In the genomic region with DNA sequence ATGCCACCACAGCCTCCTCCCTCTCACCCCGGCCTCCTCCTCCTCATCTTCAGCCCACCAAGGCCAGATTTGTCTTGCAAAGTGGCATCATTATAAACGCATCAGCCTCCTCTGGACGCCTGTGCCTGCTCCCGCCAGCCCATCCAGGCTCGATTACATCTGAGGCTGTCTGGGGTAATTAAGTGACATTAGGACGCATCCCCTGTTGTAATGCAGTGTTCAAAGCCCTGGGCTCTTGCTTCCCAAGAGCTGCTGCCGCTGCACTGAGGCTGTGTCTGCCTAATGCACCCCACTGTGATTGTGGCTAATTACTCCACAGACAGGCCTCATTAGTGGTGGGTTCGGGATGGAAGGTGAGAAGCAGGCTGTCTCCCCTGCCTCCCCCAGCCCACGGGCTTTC, we compare ENCODE assay signal across 35 cellular contexts.
"Had no signal": no experiment of that assay in that cellular context is flagged by ENCODE, and none has a peak within 500 bp of the region (broad histone marks: within the 10 kb centered on the region; RNA-seq: fewer than 3 reads in every experiment).

No MANE protein-coding gene starts in this region.

- H3K27ac Mint-ChIP-seq: activated CD4-positive, alpha-beta memory T cell treated with anti-CD3 and anti-CD28 coated beads for 36 hours; activated naive CD4-positive, alpha-beta T cell treated with anti-CD3 and anti-CD28 coated beads for 36 hours; activated naive CD8-positive, alpha-beta T cell treated with anti-CD3 and anti-CD28 coated beads for 36 hours; activated T-helper 1 cell treated with anti-CD3 and anti-CD28 coated beads, Interleukin-12 subunit alpha, Interleukin-12 subunit beta, Interleukin-2, Interleukin-4 antibody, amounts not matched to agents 30 ng/mL and 10 ng/mL and 1 ng/mL, durations not matched to agents 14 hours and 24 hours and 36 hours; nephron; stimulated activated naive B cell treated with anti-CD40 and anti-IgM and Interleukin-4, amounts not matched to agents 10 μg/mL and 1 μg/mL and 100 μg/mL, for 72 hours had no signal

- H3K4me3 ChIP-seq: adrenal gland, ascending aorta, cardiac muscle cell, coronary artery, dorsolateral prefrontal cortex, pancreas, psoas muscle, right atrium auricular region, smooth muscle cell, stomach, thyroid gland, upper lobe of left lung had no signal

- H3K4me1 ChIP-seq: adrenal gland, ascending aorta, pancreas, psoas muscle, right atrium auricular region, stomach, thyroid gland, upper lobe of left lung had no signal

- DNase-seq: activated CD4-positive, alpha-beta memory T cell treated with anti-CD3 and anti-CD28 coated beads for 36 hours; activated CD4-positive, alpha-beta T cell treated with anti-CD3 and anti-CD28 coated beads for 48 hours; activated CD8-positive, alpha-beta memory T cell treated with anti-CD3 and anti-CD28 coated beads, Interleukin-2, amount 50 U/mL, for 4 hours; activated effector memory CD4-positive, alpha-beta T cell treated with anti-CD3 and anti-CD28 coated beads, Interleukin-2, amount 50 U/mL, for 16 hours; activated naive CD4-positive, alpha-beta T cell treated with anti-CD3 and anti-CD28 coated beads for 36 hours; activated naive CD8-positive, alpha-beta T cell treated with anti-CD3 and anti-CD28 coated beads for 36 hours; activated T-cell treated with anti-CD3 and anti-CD28 coated beads, Interleukin-2, amount 50 U/mL, for 1 hour; adrenal gland; cerebellar nuclear complex; dorsolateral prefrontal cortex; effector memory CD4-positive, alpha-beta T cell; islet precursor cell; left cardiac atrium; mammary epithelial cell; nucleus accumbens; pancreas; stimulated activated CD4-positive, alpha-beta T cell treated with anti-CD3 and anti-CD28 coated beads, Interleukin-15, amount 100 ng/mL, for 24 hours; stimulated activated CD4-positive, alpha-beta T cell treated with anti-CD3 and anti-CD28 coated beads, Interleukin-2, amount 100 ng/mL, for 24 hours; stimulated activated naive B cell treated with anti-CD40 and anti-IgM and Interleukin-4, amounts not matched to agents 10 μg/mL and 1 μg/mL and 100 μg/mL, for 72 hours; stomach; T1000; thyroid gland; upper lobe of left lung; WERI-Rb-1 had no signal

- H3K4me3 Mint-ChIP-seq: activated CD4-positive, alpha-beta memory T cell treated with anti-CD3 and anti-CD28 coated beads for 36 hours; activated naive CD4-positive, alpha-beta T cell treated with anti-CD3 and anti-CD28 coated beads for 36 hours; activated naive CD8-positive, alpha-beta T cell treated with anti-CD3 and anti-CD28 coated beads for 36 hours; activated T-helper 1 cell treated with anti-CD3 and anti-CD28 coated beads, Interleukin-12 subunit alpha, Interleukin-12 subunit beta, Interleukin-2, Interleukin-4 antibody, amounts not matched to agents 30 ng/mL and 10 ng/mL and 1 ng/mL, durations not matched to agents 14 hours and 24 hours and 36 hours; brain; nephron; stimulated activated naive B cell treated with anti-CD40 and anti-IgM and Interleukin-4, amounts not matched to agents 10 μg/mL and 1 μg/mL and 100 μg/mL, for 72 hours had no signal

- H3K27me3 ChIP-seq: adrenal gland, ascending aorta, cardiac muscle cell, pancreas, right atrium auricular region, thyroid gland, upper lobe of left lung had no signal

- H3K4me2 ChIP-seq: smooth muscle cell had no signal

- ATAC-seq: activated CD4-positive, CD25-positive, alpha-beta regulatory T cell treated with anti-CD3 and anti-CD28 coated beads, Interleukin-2, amount 50 U/mL, for 24 hours; left cardiac atrium; pancreas; psoas muscle; stimulated activated naive B cell treated with anti-CD40 and anti-IgM and Interleukin-4, amounts not matched to agents 10 μg/mL and 1 μg/mL and 100 μg/mL, for 72 hours had no signal

- H3K36me3 Mint-ChIP-seq: activated CD4-positive, alpha-beta memory T cell treated with anti-CD3 and anti-CD28 coated beads for 36 hours; activated naive CD8-positive, alpha-beta T cell treated with anti-CD3 and anti-CD28 coated beads for 36 hours; brain; stimulated activated naive B cell treated with anti-CD40 and anti-IgM and Interleukin-4, amounts not matched to agents 10 μg/mL and 1 μg/mL and 100 μg/mL, for 72 hours had no signal

- H3K27ac ChIP-seq: adrenal gland, ascending aorta, cardiac muscle cell, coronary artery, dorsolateral prefrontal cortex, pancreas, psoas muscle, right atrium auricular region, stomach, thyroid gland, upper lobe of left lung, WERI-Rb-1 had no signal

- H3K9me3 Mint-ChIP-seq: activated CD4-positive, alpha-beta memory T cell treated with anti-CD3 and anti-CD28 coated beads for 36 hours; activated naive CD4-positive, alpha-beta T cell treated with anti-CD3 and anti-CD28 coated beads for 36 hours; activated naive CD8-positive, alpha-beta T cell treated with anti-CD3 and anti-CD28 coated beads for 36 hours; activated T-helper 1 cell treated with anti-CD3 and anti-CD28 coated beads, Interleukin-12 subunit alpha, Interleukin-12 subunit beta, Interleukin-2, Interleukin-4 antibody, amounts not matched to agents 30 ng/mL and 10 ng/mL and 1 ng/mL, durations not matched to agents 14 hours and 24 hours and 36 hours; nephron; stimulated activated naive B cell treated with anti-CD40 and anti-IgM and Interleukin-4, amounts not matched to agents 10 μg/mL and 1 μg/mL and 100 μg/mL, for 72 hours had no signal

- H3K9me3 ChIP-seq: adrenal gland, ascending aorta, pancreas, psoas muscle, right atrium auricular region, stomach, thyroid gland, upper lobe of left lung had no signal

- FAIRE-seq: frontal cortex, pancreas had no signal

- H3K4me1 Mint-ChIP-seq: activated naive CD8-positive, alpha-beta T cell treated with anti-CD3 and anti-CD28 coated beads for 36 hours; nephron had no signal

- H3K36me3 ChIP-seq: adrenal gland, ascending aorta, cardiac muscle cell, pancreas, right atrium auricular region, stomach, thyroid gland, upper lobe of left lung, WERI-Rb-1 had no signal
